Comparison of ENCODE assay signal across 1 cellular context in genomic region chr9:92292338-92293074, GRCh38.
TF ChIP-seq lines count a peak whose summit lies in the region.

No MANE protein-coding gene starts in this region.

TF ChIP-seq in GM12878, 131 proteins besides CTCF, POLR2A, EP300 and RAD21:
- TF ChIP-seq TCF3 (IDR thresholded peaks at IDR 0.05; ENCODE audit: borderline replicate concordance, insufficient read depth, low read depth, low read length): no peak
- no peak for TF ChIP-seq PML (IDR thresholded peaks at IDR 0.05; ENCODE audit: low read length)
- TF ChIP-seq STAT1 (conservative IDR thresholded peaks at IDR 0.05): no peak
- TF ChIP-seq, protein P1, sequence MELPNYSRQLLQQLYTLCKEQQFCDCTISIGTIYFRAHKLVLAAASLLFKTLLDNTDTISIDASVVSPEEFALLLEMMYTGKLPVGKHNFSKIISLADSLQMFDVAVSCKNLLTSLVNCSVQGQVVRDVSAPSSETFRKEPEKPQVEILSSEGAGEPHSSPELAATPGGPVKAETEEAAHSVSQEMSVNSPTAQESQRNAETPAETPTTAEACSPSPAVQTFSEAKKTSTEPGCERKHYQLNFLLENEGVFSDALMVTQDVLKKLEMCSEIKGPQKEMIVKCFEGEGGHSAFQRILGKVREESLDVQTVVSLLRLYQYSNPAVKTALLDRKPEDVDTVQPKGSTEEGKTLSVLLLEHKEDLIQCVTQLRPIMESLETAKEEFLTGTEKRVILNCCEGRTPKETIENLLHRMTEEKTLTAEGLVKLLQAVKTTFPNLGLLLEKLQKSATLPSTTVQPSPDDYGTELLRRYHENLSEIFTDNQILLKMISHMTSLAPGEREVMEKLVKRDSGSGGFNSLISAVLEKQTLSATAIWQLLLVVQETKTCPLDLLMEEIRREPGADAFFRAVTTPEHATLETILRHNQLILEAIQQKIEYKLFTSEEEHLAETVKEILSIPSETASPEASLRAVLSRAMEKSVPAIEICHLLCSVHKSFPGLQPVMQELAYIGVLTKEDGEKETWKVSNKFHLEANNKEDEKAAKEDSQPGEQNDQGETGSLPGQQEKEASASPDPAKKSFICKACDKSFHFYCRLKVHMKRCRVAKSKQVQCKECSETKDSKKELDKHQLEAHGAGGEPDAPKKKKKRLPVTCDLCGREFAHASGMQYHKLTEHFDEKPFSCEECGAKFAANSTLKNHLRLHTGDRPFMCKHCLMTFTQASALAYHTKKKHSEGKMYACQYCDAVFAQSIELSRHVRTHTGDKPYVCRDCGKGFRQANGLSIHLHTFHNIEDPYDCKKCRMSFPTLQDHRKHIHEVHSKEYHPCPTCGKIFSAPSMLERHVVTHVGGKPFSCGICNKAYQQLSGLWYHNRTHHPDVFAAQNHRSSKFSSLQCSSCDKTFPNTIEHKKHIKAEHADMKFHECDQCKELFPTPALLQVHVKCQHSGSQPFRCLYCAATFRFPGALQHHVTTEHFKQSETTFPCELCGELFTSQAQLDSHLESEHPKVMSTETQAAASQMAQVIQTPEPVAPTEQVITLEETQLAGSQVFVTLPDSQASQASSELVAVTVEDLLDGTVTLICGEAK (IDR thresholded peaks at IDR 0.05; ENCODE audit: borderline replicate concordance): no peak
- no peak for TF ChIP-seq ASH2L (IDR thresholded peaks at IDR 0.05; ENCODE audit: borderline replicate concordance, low read depth)
- TF ChIP-seq RFX5 (IDR thresholded peaks at IDR 0.05; ENCODE audit: low read depth, low read length): no peak
- TF ChIP-seq, protein P2, sequence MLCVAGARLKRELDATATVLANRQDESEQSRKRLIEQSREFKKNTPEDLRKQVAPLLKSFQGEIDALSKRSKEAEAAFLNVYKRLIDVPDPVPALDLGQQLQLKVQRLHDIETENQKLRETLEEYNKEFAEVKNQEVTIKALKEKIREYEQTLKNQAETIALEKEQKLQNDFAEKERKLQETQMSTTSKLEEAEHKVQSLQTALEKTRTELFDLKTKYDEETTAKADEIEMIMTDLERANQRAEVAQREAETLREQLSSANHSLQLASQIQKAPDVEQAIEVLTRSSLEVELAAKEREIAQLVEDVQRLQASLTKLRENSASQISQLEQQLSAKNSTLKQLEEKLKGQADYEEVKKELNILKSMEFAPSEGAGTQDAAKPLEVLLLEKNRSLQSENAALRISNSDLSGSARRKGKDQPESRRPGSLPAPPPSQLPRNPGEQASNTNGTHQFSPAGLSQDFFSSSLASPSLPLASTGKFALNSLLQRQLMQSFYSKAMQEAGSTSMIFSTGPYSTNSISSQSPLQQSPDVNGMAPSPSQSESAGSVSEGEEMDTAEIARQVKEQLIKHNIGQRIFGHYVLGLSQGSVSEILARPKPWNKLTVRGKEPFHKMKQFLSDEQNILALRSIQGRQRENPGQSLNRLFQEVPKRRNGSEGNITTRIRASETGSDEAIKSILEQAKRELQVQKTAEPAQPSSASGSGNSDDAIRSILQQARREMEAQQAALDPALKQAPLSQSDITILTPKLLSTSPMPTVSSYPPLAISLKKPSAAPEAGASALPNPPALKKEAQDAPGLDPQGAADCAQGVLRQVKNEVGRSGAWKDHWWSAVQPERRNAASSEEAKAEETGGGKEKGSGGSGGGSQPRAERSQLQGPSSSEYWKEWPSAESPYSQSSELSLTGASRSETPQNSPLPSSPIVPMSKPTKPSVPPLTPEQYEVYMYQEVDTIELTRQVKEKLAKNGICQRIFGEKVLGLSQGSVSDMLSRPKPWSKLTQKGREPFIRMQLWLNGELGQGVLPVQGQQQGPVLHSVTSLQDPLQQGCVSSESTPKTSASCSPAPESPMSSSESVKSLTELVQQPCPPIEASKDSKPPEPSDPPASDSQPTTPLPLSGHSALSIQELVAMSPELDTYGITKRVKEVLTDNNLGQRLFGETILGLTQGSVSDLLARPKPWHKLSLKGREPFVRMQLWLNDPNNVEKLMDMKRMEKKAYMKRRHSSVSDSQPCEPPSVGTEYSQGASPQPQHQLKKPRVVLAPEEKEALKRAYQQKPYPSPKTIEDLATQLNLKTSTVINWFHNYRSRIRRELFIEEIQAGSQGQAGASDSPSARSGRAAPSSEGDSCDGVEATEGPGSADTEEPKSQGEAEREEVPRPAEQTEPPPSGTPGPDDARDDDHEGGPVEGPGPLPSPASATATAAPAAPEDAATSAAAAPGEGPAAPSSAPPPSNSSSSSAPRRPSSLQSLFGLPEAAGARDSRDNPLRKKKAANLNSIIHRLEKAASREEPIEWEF (IDR thresholded peaks at IDR 0.05; ENCODE audit: insufficient replicate concordance, low read depth, low read length): no peak
- no peak for TF ChIP-seq SRF (IDR thresholded peaks at IDR 0.05; ENCODE audit: low read depth in 2 of 2, low read length in 2 of 2)
- TF ChIP-seq PBX3 (IDR thresholded peaks at IDR 0.05; ENCODE audit: insufficient replicate concordance, low read depth, low read length): no peak
- no peak for TF ChIP-seq JUNB (IDR thresholded peaks at IDR 0.05)
- TF ChIP-seq FOS (IDR thresholded peaks at IDR 0.05; ENCODE audit: borderline replicate concordance, extremely low read depth, insufficient read length): no peak
- TF ChIP-seq, protein P3, sequence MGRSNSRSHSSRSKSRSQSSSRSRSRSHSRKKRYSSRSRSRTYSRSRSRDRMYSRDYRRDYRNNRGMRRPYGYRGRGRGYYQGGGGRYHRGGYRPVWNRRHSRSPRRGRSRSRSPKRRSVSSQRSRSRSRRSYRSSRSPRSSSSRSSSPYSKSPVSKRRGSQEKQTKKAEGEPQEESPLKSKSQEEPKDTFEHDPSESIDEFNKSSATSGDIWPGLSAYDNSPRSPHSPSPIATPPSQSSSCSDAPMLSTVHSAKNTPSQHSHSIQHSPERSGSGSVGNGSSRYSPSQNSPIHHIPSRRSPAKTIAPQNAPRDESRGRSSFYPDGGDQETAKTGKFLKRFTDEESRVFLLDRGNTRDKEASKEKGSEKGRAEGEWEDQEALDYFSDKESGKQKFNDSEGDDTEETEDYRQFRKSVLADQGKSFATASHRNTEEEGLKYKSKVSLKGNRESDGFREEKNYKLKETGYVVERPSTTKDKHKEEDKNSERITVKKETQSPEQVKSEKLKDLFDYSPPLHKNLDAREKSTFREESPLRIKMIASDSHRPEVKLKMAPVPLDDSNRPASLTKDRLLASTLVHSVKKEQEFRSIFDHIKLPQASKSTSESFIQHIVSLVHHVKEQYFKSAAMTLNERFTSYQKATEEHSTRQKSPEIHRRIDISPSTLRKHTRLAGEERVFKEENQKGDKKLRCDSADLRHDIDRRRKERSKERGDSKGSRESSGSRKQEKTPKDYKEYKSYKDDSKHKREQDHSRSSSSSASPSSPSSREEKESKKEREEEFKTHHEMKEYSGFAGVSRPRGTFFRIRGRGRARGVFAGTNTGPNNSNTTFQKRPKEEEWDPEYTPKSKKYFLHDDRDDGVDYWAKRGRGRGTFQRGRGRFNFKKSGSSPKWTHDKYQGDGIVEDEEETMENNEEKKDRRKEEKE (IDR thresholded peaks at IDR 0.05): no peak
- no peak for TF ChIP-seq SMARCA5 (IDR thresholded peaks at IDR 0.05)
- TF ChIP-seq SPI1 (IDR thresholded peaks at IDR 0.05; ENCODE audit: borderline replicate concordance, insufficient read depth, low read depth, low read length): no peak
